In the genomic region with DNA sequence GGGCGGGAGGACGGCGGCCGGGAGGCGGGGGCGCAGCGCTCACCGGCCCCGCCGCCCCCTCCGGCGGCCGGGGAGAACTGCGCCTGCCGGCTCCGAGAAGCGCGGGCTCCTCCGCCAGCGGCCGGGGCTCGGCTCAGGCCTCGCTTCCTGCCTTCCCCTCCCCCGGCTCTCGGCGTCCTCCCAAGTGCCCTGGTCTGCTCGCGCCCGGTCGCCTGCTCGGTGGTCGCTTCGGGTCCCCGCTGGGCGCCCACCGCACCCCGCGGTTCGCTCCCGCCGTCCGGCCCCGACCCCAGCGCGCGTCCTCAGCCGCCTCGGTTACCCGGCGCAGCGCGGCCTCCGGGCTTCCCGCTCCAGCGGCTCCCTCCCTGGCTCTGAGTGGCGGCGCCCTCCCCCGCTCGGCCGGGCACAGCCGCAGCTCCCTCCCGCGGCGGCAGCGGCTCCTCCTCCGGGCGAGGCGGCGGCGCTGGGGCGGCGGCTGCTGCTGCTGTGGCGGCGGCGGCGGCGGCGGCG, we compare ENCODE assay signal across 1 cellular context.
A peak's percentile ranks its signal among the peaks of the same experiment; 100 is the strongest.
TF ChIP-seq lines count a peak whose summit lies in the region.

No MANE protein-coding gene starts in this region.

TF ChIP-seq in HEK293, 187 proteins besides CTCF, POLR2A, EP300 and RAD21 (continued from another document):
- peak; percentile 21; the same call in 1 of the 2 replicates for TF ChIP-seq ZBTB6 (tag by site-specific recombination; IDR thresholded peaks at IDR 0.05)
- TF ChIP-seq GLIS2 (tag by site-specific recombination; IDR thresholded peaks at IDR 0.05): peak; percentile 10; the same call in 1 of the 2 replicates
- peak; percentile 55 for TF ChIP-seq ZBTB26 (tag by site-specific recombination; optimal IDR thresholded peaks at IDR 0.05)
- 0 out of 2 replicates have a peak, but pooled peaks have one; percentile 32 for TF ChIP-seq IKZF3 (tag by site-specific recombination; IDR thresholded peaks at IDR 0.05)
- peak; percentile 42 for TF ChIP-seq ZBTB8A (tag by site-specific recombination; IDR thresholded peaks at IDR 0.05)
- TF ChIP-seq YY1 (tag by site-specific recombination; IDR thresholded peaks at IDR 0.05): peak; percentile 25; the same call in 1 of the 2 replicates
- TF ChIP-seq ZNF677 (tag by site-specific recombination; IDR thresholded peaks at IDR 0.05): 0 out of 2 replicates have a peak, but pooled peaks have one; percentile 13
- TF ChIP-seq ZNF561 (tag by site-specific recombination; IDR thresholded peaks at IDR 0.05; ENCODE audit: borderline replicate concordance): peak; percentile 75
- no peak for TF ChIP-seq ZNF311 (tag by site-specific recombination; IDR thresholded peaks at IDR 0.05; ENCODE audit: borderline replicate concordance)
- TF ChIP-seq ZNF623 (tag by site-specific recombination; IDR thresholded peaks at IDR 0.05): no peak
- TF ChIP-seq ZNF133 (tag by site-specific recombination; IDR thresholded peaks at IDR 0.05): no peak
- peak; percentile 43; the same call in 1 of the 2 replicates for TF ChIP-seq ZSCAN30 (tag by site-specific recombination; IDR thresholded peaks at IDR 0.05)
